Comparison of ENCODE assay signal across 1 cellular context in the genomic region with DNA sequence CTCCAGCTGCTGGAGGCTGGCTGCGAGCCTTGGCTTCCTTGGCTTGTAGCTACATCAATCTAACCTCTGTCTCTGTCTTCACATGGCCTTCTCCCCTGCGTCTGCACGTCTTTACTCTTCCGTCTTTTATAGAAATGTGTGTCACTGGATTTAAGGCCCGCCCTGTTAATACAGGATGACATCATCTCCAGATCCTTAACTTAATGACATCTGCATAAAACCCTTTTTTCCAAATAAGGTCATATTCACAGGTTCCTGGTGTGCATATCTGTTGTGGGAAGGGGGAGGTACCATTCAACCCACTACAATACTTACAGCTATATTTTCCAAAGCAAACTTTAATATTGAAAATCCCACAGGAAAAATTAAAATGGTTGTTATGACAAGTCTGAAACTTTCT.
A peak's percentile ranks its signal among the peaks of the same experiment; 100 is the strongest.
TF ChIP-seq lines count a peak whose summit lies in the region.

No MANE protein-coding gene starts in this region.

TF ChIP-seq in HepG2, 621 proteins besides CTCF, POLR2A, EP300 and RAD21:
- TF ChIP-seq, protein P1, sequence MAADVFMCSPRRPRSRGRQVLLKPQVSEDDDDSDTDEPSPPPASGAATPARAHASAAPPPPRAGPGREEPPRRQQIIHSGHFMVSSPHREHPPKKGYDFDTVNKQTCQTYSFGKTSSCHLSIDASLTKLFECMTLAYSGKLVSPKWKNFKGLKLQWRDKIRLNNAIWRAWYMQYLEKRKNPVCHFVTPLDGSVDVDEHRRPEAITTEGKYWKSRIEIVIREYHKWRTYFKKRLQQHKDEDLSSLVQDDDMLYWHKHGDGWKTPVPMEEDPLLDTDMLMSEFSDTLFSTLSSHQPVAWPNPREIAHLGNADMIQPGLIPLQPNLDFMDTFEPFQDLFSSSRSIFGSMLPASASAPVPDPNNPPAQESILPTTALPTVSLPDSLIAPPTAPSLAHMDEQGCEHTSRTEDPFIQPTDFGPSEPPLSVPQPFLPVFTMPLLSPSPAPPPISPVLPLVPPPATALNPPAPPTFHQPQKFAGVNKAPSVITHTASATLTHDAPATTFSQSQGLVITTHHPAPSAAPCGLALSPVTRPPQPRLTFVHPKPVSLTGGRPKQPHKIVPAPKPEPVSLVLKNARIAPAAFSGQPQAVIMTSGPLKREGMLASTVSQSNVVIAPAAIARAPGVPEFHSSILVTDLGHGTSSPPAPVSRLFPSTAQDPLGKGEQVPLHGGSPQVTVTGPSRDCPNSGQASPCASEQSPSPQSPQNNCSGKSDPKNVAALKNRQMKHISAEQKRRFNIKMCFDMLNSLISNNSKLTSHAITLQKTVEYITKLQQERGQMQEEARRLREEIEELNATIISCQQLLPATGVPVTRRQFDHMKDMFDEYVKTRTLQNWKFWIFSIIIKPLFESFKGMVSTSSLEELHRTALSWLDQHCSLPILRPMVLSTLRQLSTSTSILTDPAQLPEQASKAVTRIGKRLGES (CRISPR knock-in tag; IDR thresholded peaks at IDR 0.05; ENCODE audit: borderline replicate concordance) = no peak
- no peak for TF ChIP-seq ZNF234 (CRISPR knock-in tag; conservative IDR thresholded peaks at IDR 0.05)
- TF ChIP-seq ZFP62 (CRISPR knock-in tag; IDR thresholded peaks at IDR 0.05) = no peak
- TF ChIP-seq ATF7 (IDR thresholded peaks at IDR 0.05) = peak; percentile 89
- no peak for TF ChIP-seq ATF7 (CRISPR knock-in tag; IDR thresholded peaks at IDR 0.05)
- TF ChIP-seq NCOA2 (CRISPR knock-in tag; IDR thresholded peaks at IDR 0.05) = no peak
- no peak for TF ChIP-seq CBX2 (IDR thresholded peaks at IDR 0.05; ENCODE audit: low read depth, low read length)
- no peak for TF ChIP-seq CBX2 (CRISPR knock-in tag; IDR thresholded peaks at IDR 0.05; ENCODE audit: low read depth)
- no peak for TF ChIP-seq MXD4 (CRISPR knock-in tag; IDR thresholded peaks at IDR 0.05)
- TF ChIP-seq CHD4 (IDR thresholded peaks at IDR 0.05; ENCODE audit: borderline replicate concordance, low read length) = no peak
